In the genomic region with DNA sequence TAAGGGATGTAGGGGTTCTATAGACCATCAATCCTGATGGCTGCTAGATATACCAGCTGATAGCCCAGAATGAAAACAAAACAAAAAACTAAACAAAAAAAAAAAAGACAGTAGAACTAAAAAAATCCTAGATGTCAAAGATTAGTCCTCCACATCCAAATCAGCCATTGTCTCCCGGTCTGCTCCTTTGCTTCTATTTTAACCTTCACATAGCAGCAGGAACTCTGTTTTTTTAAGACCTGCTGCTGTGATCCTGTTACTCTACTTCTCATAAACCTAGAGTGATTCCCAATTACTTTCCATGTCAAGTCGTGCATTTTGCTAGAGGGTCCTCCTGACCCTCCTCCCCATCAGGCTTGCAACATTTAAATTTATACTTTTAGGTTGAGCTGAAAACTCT, we compare ENCODE assay signal across 11 cellular contexts. TPM values are rescaled to one million over a fixed set of nuclear protein-coding genes. Genes with fewer than 3 reads are reported as not detected.
DNase-seq lines count a peak whose midpoint lies in the region; ATAC-seq and TF ChIP-seq lines count a peak whose summit lies in the region.
"Had no signal": no experiment of that assay in that cellular context is flagged by ENCODE, and none has a peak within 500 bp of the region (broad histone marks: within the 10 kb centered on the region; RNA-seq: fewer than 3 reads in every experiment).

No MANE protein-coding gene starts in this region.

- H3K4me3 ChIP-seq in A673 (ENCODE audit: low read depth, low read length, poor library complexity, severe bottlenecking) (peak overlapping the region; percentile 15), HL-60 (replicated peaks; ENCODE audit: insufficient read depth, low read length) (no peak overlapping the region), dorsolateral prefrontal cortex (peak overlapping the region in 43 of 59 donors; percentile 5 to 99 (median 92)), ovary (no peak overlapping the region)

- H3K36me3 ChIP-seq in A673 (ENCODE audit: insufficient read depth, low read length, poor library complexity, severe bottlenecking): peaks cover 5% of the 10 kb centered on the region
- no peaks in the 10 kb centered on the region for H3K36me3 ChIP-seq in ovary

- POLR2A ChIA-PET in A673 (lab: Charles Lee; ENCODE audit: low non-redundant PET): no interaction called here

- no TSS peak for BruUV-seq in A673 (replicated peaks; lab: Mats Ljungman, UMichigan)

- TF ChIP-seq CTCF in A673 (conservative IDR thresholded peaks at IDR 0.05; ENCODE audit: low read depth, low read length) (no peak), HL-60 (IDR thresholded peaks at IDR 0.05; ENCODE audit: insufficient read depth, low read length) (no peak), dorsolateral prefrontal cortex (IDR thresholded peaks at IDR 0.05 in 54 of 56, conservative IDR thresholded peaks at IDR 0.05 in 2 of 56; ENCODE audit: low read depth in 1 of 56, partially characterized antibody in 56 of 56) (no peak), ovary (IDR thresholded peaks at IDR 0.05) (no peak)

- TF ChIP-seq POLR2A in ovary (IDR thresholded peaks at IDR 0.05): no peak

- intact Hi-C loops in A673 (cut with micrococcal nuclease; ENCODE audit: unreplicated experiment) (no loop called here), dorsolateral prefrontal cortex (cut with DNase I) (loop anchor here in 1 of 2 donors (5.0 kb wide), 2 partner anchors 40 to 165 kb away; partner anchors contain the start of gene PLXND1), ovary (cut with DNase I) (no loop called here)

- no peak for TF ChIP-seq EP300 in ovary (IDR thresholded peaks at IDR 0.05)

- CTCF ChIA-PET in A673 (lab: Charles Lee): no interaction called here

- DNase-seq in A673 (ENCODE audit: low spot score) (no peak), HL-60 (ENCODE audit: low read depth in 1 of 2, low spot score in 1 of 2) (no peak), dorsolateral prefrontal cortex (no peak), ovary (no peak), DMS153 treated with DMSO at 0.1 percent for 48 hours (lab: John Stamatoyannopoulos, UW; ENCODE audit: unreplicated experiment) (no peak), NCI-H1930 (lab: John Stamatoyannopoulos, UW) (no peak)
- no peak for DNase-seq in activated effector memory CD4-positive, alpha-beta T cell treated with Interleukin-2 at 50 U/mL for 16 hours
- DNase-seq: activated CD8-positive, alpha-beta memory T cell treated with anti-CD3 and anti-CD28 coated beads, Interleukin-2, amount 10 ng/mL, durations not matched to agents 7 days and 5 days; NCI-H226 had no signal

- H3K27ac ChIP-seq in A673 (ENCODE audit: low read depth, low read length, poor library complexity, severe bottlenecking): no peak overlapping the region
- H3K27ac ChIP-seq in HL-60 (replicated peaks): peak overlapping the region; percentile 95; the same call in 1 of the 2 replicates
- H3K27ac ChIP-seq in dorsolateral prefrontal cortex: peak overlapping the region in 55 of 59 donors; percentile 4 to 94 (median 85)
- H3K27ac ChIP-seq in ovary: peak overlapping the region; percentile 32 to 59

- H3K4me1 ChIP-seq in A673 (ENCODE audit: insufficient read depth, low read length, poor library complexity, severe bottlenecking) (peaks cover 24% of the 10 kb centered on the region), ovary (ENCODE audit: insufficient read depth) (peaks cover 9% of the 10 kb centered on the region)

- ATAC-seq in GM21825 (IDR thresholded peaks at IDR 0.05; ENCODE audit: unreplicated experiment): no peak
- ATAC-seq: activated CD8-positive, alpha-beta memory T cell treated with anti-CD3 and anti-CD28 coated beads, Interleukin-2, amount 10 ng/mL, durations not matched to agents 7 days and 5 days had no signal

- H3K9me3 ChIP-seq in A673 (ENCODE audit: low read depth, low read length, poor library complexity, severe bottlenecking) (no peaks in the 10 kb centered on the region), ovary (no peaks in the 10 kb centered on the region)
- H3K9me3 ChIP-seq: neutrophil had no signal

- 27 to 36% (median 29%) methylated on average over 2 of the region's 2 CpGs for WGBS in ovary, 3 donors

- no peaks in the 10 kb centered on the region for H3K27me3 ChIP-seq in A673 (replicated peaks; ENCODE audit: insufficient read depth, low read depth, low read length, poor library complexity)
- no peaks in the 10 kb centered on the region for H3K27me3 ChIP-seq in HL-60 (ENCODE audit: insufficient read depth, poor library complexity, severe bottlenecking)
- no peaks in the 10 kb centered on the region for H3K27me3 ChIP-seq in dorsolateral prefrontal cortex
- H3K27me3 ChIP-seq in ovary: no peaks in the 10 kb centered on the region
- H3K27me3 ChIP-seq: neutrophil had no signal

RNA-seq across cellular contexts. Expression of gene IFT122, which starts 2.5 kb away (rescaled TPM):
- total RNA-seq in A673 (2021) (44.0 and 48.2 TPM in 2 replicates), dorsolateral prefrontal cortex (10 to 100 TPM; 38.5 to 96.5 (median 58.5) TPM), ovary (10 to 100 TPM; 27.7 to 58.1 (median 46.7) TPM)
- 10 to 100 TPM; 20.8 to 32.6 TPM for polyA plus RNA-seq in ovary

RNA-seq across cellular contexts. Expression of gene MBD4, which starts 2.7 kb away (rescaled TPM):
- total RNA-seq in A673 (2021) (43.7 and 50.9 TPM in 2 replicates), dorsolateral prefrontal cortex (10 to 100 TPM; 23.7 to 45.4 (median 31.5) TPM), ovary (10 to 100 TPM; 26.8 to 60.0 (median 29.4) TPM)
- 10 to 100 TPM; 19.5 to 28.0 TPM for polyA plus RNA-seq in ovary

RNA-seq across cellular contexts. Expression of gene EFCAB12, which starts 14.1 kb away (rescaled TPM):
- total RNA-seq in A673 (2021): 0.71 and 1.2 TPM in 2 replicates
- total RNA-seq in dorsolateral prefrontal cortex: 1 to 10 TPM; 2.0 to 10.0 (median 4.5) TPM
- total RNA-seq in ovary: 1 to 10 TPM in 6 of 7 donors, under 1 TPM in 1; 0.94 to 8.4 (median 1.7) TPM
- under 1 TPM; 0.53 to 0.67 TPM for polyA plus RNA-seq in ovary

Comparison
In these comparisons a context has a peak if more than half of its experiments do, and no peak if none do; other contexts are left out.
1. H3K4me3 ChIP-seq: peak in A673 (single experiment) and dorsolateral prefrontal cortex (43 of 59); none in HL-60 (single experiment) and ovary (single experiment).